8 cellular contexts compared by ENCODE assay signal in the genomic region with DNA sequence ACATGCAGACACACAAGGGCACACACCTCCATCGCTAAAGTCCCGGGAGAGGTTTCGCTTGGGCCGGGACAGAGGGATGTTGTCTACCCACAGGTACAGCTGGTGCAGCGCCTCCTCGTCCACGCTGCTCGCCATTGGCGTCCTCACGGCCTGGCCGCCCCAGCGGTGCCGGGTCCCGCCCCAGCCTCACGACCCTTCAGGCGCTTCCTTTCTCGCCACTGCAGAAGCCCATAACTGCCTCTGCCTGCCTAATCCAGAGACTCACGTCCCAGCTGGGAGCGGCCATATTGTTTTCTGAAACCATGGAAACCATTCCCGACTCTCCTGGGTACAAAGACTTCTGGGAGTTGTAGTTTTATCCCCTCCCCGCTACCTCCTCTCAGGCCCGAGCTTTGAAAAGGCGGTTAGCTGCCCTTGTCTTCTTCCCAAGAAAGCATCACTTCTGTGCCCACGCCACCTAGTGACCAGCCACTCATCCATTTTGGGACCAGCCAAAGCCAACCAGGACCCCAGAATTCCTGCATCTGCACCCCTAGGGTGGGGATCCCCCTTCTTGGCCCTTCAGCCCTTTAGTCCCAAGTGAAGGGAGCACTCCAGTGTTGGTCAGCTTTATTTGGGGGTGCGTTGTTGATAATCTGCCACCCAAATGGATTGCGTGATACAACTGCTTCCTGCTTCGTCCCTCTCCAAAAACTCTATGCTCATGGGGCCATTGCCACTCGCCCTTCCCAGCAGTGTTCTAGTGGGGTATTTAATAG. TPM values are rescaled to one million over a fixed set of nuclear protein-coding genes. Genes with fewer than 3 reads are reported as not detected.
A peak's percentile ranks its signal among the peaks of the same experiment; 100 is the strongest.
DNase-seq lines count a peak whose midpoint lies in the region; ATAC-seq and TF ChIP-seq lines count a peak whose summit lies in the region.

A gene with protein sequence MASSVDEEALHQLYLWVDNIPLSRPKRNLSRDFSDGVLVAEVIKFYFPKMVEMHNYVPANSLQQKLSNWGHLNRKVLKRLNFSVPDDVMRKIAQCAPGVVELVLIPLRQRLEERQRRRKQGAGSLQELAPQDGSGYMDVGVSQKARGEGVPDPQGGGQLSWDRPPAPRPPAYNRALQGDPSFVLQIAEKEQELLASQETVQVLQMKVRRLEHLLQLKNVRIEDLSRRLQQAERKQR (minus strand): TSS at position 296 of the 758 bp plus-strand sequence. CDS start 161 bp downstream, at position 135.

- H3K27me3 Mint-ChIP-seq in activated CD8-positive, alpha-beta T cell treated with anti-CD3 and anti-CD28 coated beads, Interleukin-2, amount 10 ng/mL, durations not matched to agents 7 days and 5 days (ENCODE audit: low read depth), result peaks cover 23% of the 10 kb centered on the region

- TF ChIP-seq CTCF in upper lobe of right lung (IDR thresholded peaks at IDR 0.05), result peak; percentile 44

- no peak within 1 kb of the TSS for H3K27ac Mint-ChIP-seq in activated CD8-positive, alpha-beta T cell treated with anti-CD3 and anti-CD28 coated beads, Interleukin-2, amount 10 ng/mL, durations not matched to agents 7 days and 5 days

- peaks cover 37 to 49% (median 45%) of the 10 kb centered on the region in 11 experiments for H3K27me3 ChIP-seq in BLaER1 treated with 17β-estradiol and CSF1 and Interleukin-3, amounts not matched to agents 10 nM and 100 nM
- no peaks in the 10 kb centered on the region for H3K27me3 ChIP-seq in muscle layer of duodenum (ENCODE audit: low read depth, low read length)
- H3K27me3 ChIP-seq in upper lobe of right lung, result no peaks in the 10 kb centered on the region

- H3K4me1 ChIP-seq in BLaER1 treated with 17β-estradiol and CSF1 and Interleukin-3, amounts not matched to agents 10 nM and 100 nM, result peaks cover 40 to 74% (median 58%) of the 10 kb centered on the region in 10 experiments
- H3K4me1 ChIP-seq in muscle layer of duodenum (ENCODE audit: control insufficient read depth in 1 of 2, insufficient read depth in 2 of 2, low read length in 2 of 2) (peaks cover 16 to 47% of the 10 kb centered on the region in 2 donors), upper lobe of right lung (peaks cover 35% of the 10 kb centered on the region)

- no peaks in the 10 kb centered on the region for H3K9me3 Mint-ChIP-seq in activated CD8-positive, alpha-beta T cell treated with anti-CD3 and anti-CD28 coated beads, Interleukin-2, amount 10 ng/mL, durations not matched to agents 7 days and 5 days (ENCODE audit: insufficient read depth)

- peak within 1 kb of the TSS; percentile 39 to 69 (median 54); a peak in 19 of 20 replicates for H3K4me3 ChIP-seq in BLaER1 treated with 17β-estradiol and CSF1 and Interleukin-3, amounts not matched to agents 10 nM and 100 nM
- peak within 1 kb of the TSS; percentile 51 to 63 for H3K4me3 ChIP-seq in muscle layer of duodenum (ENCODE audit: low read depth in 1 of 2, low read length in 2 of 2)
- H3K4me3 ChIP-seq in upper lobe of right lung, result peak within 1 kb of the TSS; percentile 50

- H3K9me3 ChIP-seq in BLaER1 treated with 17β-estradiol and CSF1 and Interleukin-3, amounts not matched to agents 10 nM and 100 nM (replicated peaks in 1 of 11), result peaks cover 0 to 21% (median 3%) of the 10 kb centered on the region in 11 experiments; a peak in 9 of 22 replicates
- H3K9me3 ChIP-seq in muscle layer of duodenum (ENCODE audit: control insufficient read depth in 1 of 2, low read length in 2 of 2) (no peaks in the 10 kb centered on the region), upper lobe of right lung (no peaks in the 10 kb centered on the region)

- H3K4me1 Mint-ChIP-seq in activated CD8-positive, alpha-beta T cell treated with anti-CD3 and anti-CD28 coated beads, Interleukin-2, amount 10 ng/mL, durations not matched to agents 7 days and 5 days (ENCODE audit: low read depth), result peaks cover 50% of the 10 kb centered on the region

- DNase-seq in HK-2 (ENCODE audit: unreplicated experiment), result peak; percentile 85
- DNase-seq in NCI-H526 treated with DMSO at 0.1 percent for 48 hours (lab: John Stamatoyannopoulos, UW), result peak; percentile 94
- peak; percentile 61 for DNase-seq in activated CD8-positive, alpha-beta T cell treated with anti-CD3 and anti-CD28 coated beads, Interleukin-2, amount 10 ng/mL, durations not matched to agents 7 days and 5 days
- peak; percentile 91 for DNase-seq in fibroblast of gingiva (ENCODE audit: low read depth)
- no peak for DNase-seq in upper lobe of right lung

- CTCF ChIA-PET in activated CD8-positive, alpha-beta T cell treated with anti-CD3 and anti-CD28 coated beads, Interleukin-2, amount 10 ng/mL, durations not matched to agents 7 days and 5 days (lab: Charles Lee), result interaction anchor here (0.9 to 1.8 kb wide), 4 partner anchors 13 to 70 kb away, joined by 3 to 14 read pairs (median 4); partner anchors contain the start of genes ADISSP and AP5S1

- intact Hi-C loops in upper lobe of right lung (cut with DNase I), result no loop called here

- H4K20me1 ChIP-seq in BLaER1 treated with 17β-estradiol and CSF1 and Interleukin-3, amounts not matched to agents 10 nM and 100 nM, result peaks cover 31 to 65% (median 52%) of the 10 kb centered on the region in 11 experiments; a peak in 21 of 22 replicates

- ATAC-seq in GM18907 (IDR thresholded peaks at IDR 0.05; ENCODE audit: unreplicated experiment) (peak; percentile 52), upper lobe of right lung (peak; percentile 76)
- peak; percentile 32 for ATAC-seq in activated CD8-positive, alpha-beta T cell treated with anti-CD3 and anti-CD28 coated beads, Interleukin-2, amount 10 ng/mL, durations not matched to agents 7 days and 5 days

- H3K9ac ChIP-seq in BLaER1 treated with 17β-estradiol and CSF1 and Interleukin-3, amounts not matched to agents 10 nM and 100 nM, result peak within 1 kb of the TSS in 6 of 11 experiments; percentile 12 to 57 (median 44); a peak in 9 of 22 replicates

- POLR2A ChIA-PET in activated CD8-positive, alpha-beta T cell treated with anti-CD3 and anti-CD28 coated beads, Interleukin-2, amount 10 ng/mL, durations not matched to agents 7 days and 5 days (lab: Charles Lee), result interaction anchor here (1.2 kb wide), 1 partner anchor 14 kb away, joined by 8 read pairs; the partner anchor contains the start of gene ADISSP

- H3K27ac ChIP-seq in BLaER1 treated with 17β-estradiol and CSF1 and Interleukin-3, amounts not matched to agents 10 nM and 100 nM, result peak within 1 kb of the TSS in 1 of 11 experiments; percentile 44; a peak in 1 of 22 replicates
- H3K27ac ChIP-seq in muscle layer of duodenum (ENCODE audit: low read length), result no peak within 1 kb of the TSS
- peak within 1 kb of the TSS; percentile 68 for H3K27ac ChIP-seq in upper lobe of right lung

- H3K4me2 ChIP-seq in BLaER1 treated with 17β-estradiol and CSF1 and Interleukin-3, amounts not matched to agents 10 nM and 100 nM, result peak within 1 kb of the TSS; percentile 85 to 99 (median 97)

- H3K36me3 ChIP-seq in BLaER1 treated with 17β-estradiol and CSF1 and Interleukin-3, amounts not matched to agents 10 nM and 100 nM, result peaks cover 0 to 32% (median 6%) of the 10 kb centered on the region in 11 experiments; a peak in 15 of 22 replicates
- H3K36me3 ChIP-seq in muscle layer of duodenum (ENCODE audit: control insufficient read depth in 1 of 2, insufficient read depth in 2 of 2, low read length in 2 of 2) (no peaks in the 10 kb centered on the region), upper lobe of right lung (peaks cover 7% of the 10 kb centered on the region)

- H3K36me3 Mint-ChIP-seq in activated CD8-positive, alpha-beta T cell treated with anti-CD3 and anti-CD28 coated beads, Interleukin-2, amount 10 ng/mL, durations not matched to agents 7 days and 5 days (ENCODE audit: low read depth), result peaks cover 22% of the 10 kb centered on the region

- no peak within 1 kb of the TSS for H3K4me3 Mint-ChIP-seq in activated CD8-positive, alpha-beta T cell treated with anti-CD3 and anti-CD28 coated beads, Interleukin-2, amount 10 ng/mL, durations not matched to agents 7 days and 5 days

RNA-seq across cellular contexts. Expression of the gene that starts here (rescaled TPM):
- under 1 TPM; 0.16 TPM for total RNA-seq in activated CD8-positive, alpha-beta T cell treated with anti-CD3 and anti-CD28 coated beads, Interleukin-2, amount 10 ng/mL, durations not matched to agents 7 days and 5 days
- 0.46 TPM for total RNA-seq in upper lobe of right lung

Comparison
In these comparisons a context has a peak if more than half of its experiments do, and no peak if none do; other contexts are left out.
1. Peak in DNase-seq and ATAC-seq in activated CD8-positive, alpha-beta T cell treated with anti-CD3 and anti-CD28 coated beads, Interleukin-2, amount 10 ng/mL, durations not matched to agents 7 days and 5 days; RNA of the gene not detected or under 1 TPM.
2. Peak in ATAC-seq, H3K4me3 ChIP-seq and H3K27ac ChIP-seq in upper lobe of right lung; RNA of the gene not detected or under 1 TPM.